Comparison of ENCODE assay signal across 15 cellular contexts in genomic region chr1:11944358-11944981, GRCh38. TPM values are rescaled to one million over a fixed set of nuclear protein-coding genes. Genes with fewer than 3 reads are reported as not detected.
DNase-seq lines count a peak whose midpoint lies in the region; ATAC-seq and TF ChIP-seq lines count a peak whose summit lies in the region.
"Had no signal": no experiment of that assay in that cellular context is flagged by ENCODE, and none has a peak within 500 bp of the region (broad histone marks: within the 10 kb centered on the region; RNA-seq: fewer than 3 reads in every experiment).

No MANE protein-coding gene starts in this region.

- no peak for TF ChIP-seq CTCF in retinal pigment epithelial cell (conservative IDR thresholded peaks at IDR 0.05; ENCODE audit: low read depth, low read length)
- TF ChIP-seq CTCF in stomach (IDR thresholded peaks at IDR 0.05): no peak

- peaks cover 0 to 21% (median 8%) of the 10 kb centered on the region in 4 donors for H3K4me1 ChIP-seq in stomach

- no peaks in the 10 kb centered on the region for H3K9me3 ChIP-seq in stomach
- H3K9me3 ChIP-seq: tibial nerve had no signal

- H3K27ac Mint-ChIP-seq in stimulated activated naive CD8-positive, alpha-beta T cell treated with anti-CD3 and anti-CD28 coated beads, Interleukin-15, amount 100 ng/mL, for 72 hours: no peak overlapping the region

- H3K27me3 ChIP-seq in stomach: no peaks in the 10 kb centered on the region
- H3K27me3 ChIP-seq: tibial nerve had no signal

- peaks cover 0 to 36% (median 17%) of the 10 kb centered on the region in 4 donors for H3K36me3 ChIP-seq in stomach

- no peak overlapping the region for H3K4me3 Mint-ChIP-seq in stimulated activated naive CD8-positive, alpha-beta T cell treated with anti-CD3 and anti-CD28 coated beads, Interleukin-15, amount 100 ng/mL, for 72 hours

- 68 to 74% (median 71%) methylated on average over 12 of the region's 12 CpGs for WGBS in stomach, 5 donors

- no peak overlapping the region for H3K27ac ChIP-seq in stomach
- H3K27ac ChIP-seq: 22Rv1, KMS-11, tibial nerve had no signal

- no peak overlapping the region for H3K4me3 ChIP-seq in retinal pigment epithelial cell (ENCODE audit: low read length)
- no peak overlapping the region for H3K4me3 ChIP-seq in stomach
- H3K4me3 ChIP-seq: tibial nerve had no signal

- TF ChIP-seq POLR2A in stomach (IDR thresholded peaks at IDR 0.05): no peak

- no peaks in the 10 kb centered on the region for H3K27me3 Mint-ChIP-seq in stimulated activated naive CD8-positive, alpha-beta T cell treated with anti-CD3 and anti-CD28 coated beads, Interleukin-15, amount 100 ng/mL, for 72 hours

- TF ChIP-seq EP300 in stomach (IDR thresholded peaks at IDR 0.05): no peak

- no peaks in the 10 kb centered on the region for H3K9me3 Mint-ChIP-seq in stimulated activated naive CD8-positive, alpha-beta T cell treated with anti-CD3 and anti-CD28 coated beads, Interleukin-15, amount 100 ng/mL, for 72 hours

- intact Hi-C loops in stomach (cut with DNase I; ENCODE audit: low total_unique reads): no loop called here

- no peaks in the 10 kb centered on the region for H3K4me1 Mint-ChIP-seq in stimulated activated naive CD8-positive, alpha-beta T cell treated with anti-CD3 and anti-CD28 coated beads, Interleukin-15, amount 100 ng/mL, for 72 hours

- DNase-seq in DMS 273 (lab: John Stamatoyannopoulos, UW; ENCODE audit: unreplicated experiment) (peak; percentile 77), DMS 273 treated with DMSO at 0.1 percent for 48 hours (lab: John Stamatoyannopoulos, UW) (no peak), NCI-H2196 treated with DMSO at 0.1 percent for 48 hours (lab: John Stamatoyannopoulos, UW; ENCODE audit: unreplicated experiment) (peak; percentile 73), ecto neural progenitor cell (ENCODE audit: low spot score) (peak; percentile 61), retinal pigment epithelial cell (ENCODE audit: low read depth) (peak; percentile 54), stomach (no peak)
- no peak for DNase-seq in stimulated activated naive CD8-positive, alpha-beta T cell treated with anti-CD3 and anti-CD28 coated beads, Interleukin-15, amount 100 ng/mL, for 72 hours
- DNase-seq: activated T-cell treated with anti-CD3 and anti-CD28 coated beads, Interleukin-2, amount 50 U/mL, for 1 hour; DND-41; kidney glomerular epithelial cell had no signal

- ATAC-seq in stimulated activated naive CD8-positive, alpha-beta T cell treated with anti-CD3 and anti-CD28 coated beads, Interleukin-15, amount 100 ng/mL, for 72 hours: no peak
- no peak for ATAC-seq in GM18519 (IDR thresholded peaks at IDR 0.05; ENCODE audit: low FRiP score, unreplicated experiment)
- ATAC-seq: Panc1 had no signal

RNA-seq across cellular contexts. Expression of gene PLOD1, which starts 10.0 kb away (rescaled TPM):
- 10 to 100 TPM in 4 of 5 donors, 1 to 10 TPM in 1; 8.2 to 56.2 (median 39.4) TPM for total RNA-seq in stomach
- 10 to 100 TPM in 2 of 3 donors, 1 to 10 TPM in 1; 9.8 to 39.5 (median 31.1) TPM for polyA plus RNA-seq in stomach

RNA-seq across cellular contexts. Expression of gene KIAA2013, which starts 18.2 kb away (rescaled TPM):
- total RNA-seq in stomach: 100 to 1,000 TPM in 2 of 5 donors, 10 to 100 TPM in 3; 21.0 to 525 (median 70.0) TPM
- polyA plus RNA-seq in stomach: 10 to 100 TPM; 14.4 to 28.9 (median 15.5) TPM

RNA-seq across cellular contexts. Expression of gene MFN2, which starts 35.8 kb away (rescaled TPM):
- 10 to 100 TPM; 46.6 to 68.0 (median 53.6) TPM for total RNA-seq in stomach
- 10 to 100 TPM; 31.2 to 41.9 (median 37.4) TPM for polyA plus RNA-seq in stomach

Comparison
In these comparisons a context has a peak if more than half of its experiments do, and no peak if none do; other contexts are left out.
1. DNase-seq: peak in DMS 273 (single experiment), NCI-H2196 treated with DMSO at 0.1 percent for 48 hours (single experiment), ecto neural progenitor cell (single experiment) and retinal pigment epithelial cell (single experiment); none in DMS 273 treated with DMSO at 0.1 percent for 48 hours (single experiment), stimulated activated naive CD8-positive, alpha-beta T cell treated with anti-CD3 and anti-CD28 coated beads, Interleukin-15, amount 100 ng/mL, for 72 hours (0 of 2) and stomach (single experiment).